In the genomic region with DNA sequence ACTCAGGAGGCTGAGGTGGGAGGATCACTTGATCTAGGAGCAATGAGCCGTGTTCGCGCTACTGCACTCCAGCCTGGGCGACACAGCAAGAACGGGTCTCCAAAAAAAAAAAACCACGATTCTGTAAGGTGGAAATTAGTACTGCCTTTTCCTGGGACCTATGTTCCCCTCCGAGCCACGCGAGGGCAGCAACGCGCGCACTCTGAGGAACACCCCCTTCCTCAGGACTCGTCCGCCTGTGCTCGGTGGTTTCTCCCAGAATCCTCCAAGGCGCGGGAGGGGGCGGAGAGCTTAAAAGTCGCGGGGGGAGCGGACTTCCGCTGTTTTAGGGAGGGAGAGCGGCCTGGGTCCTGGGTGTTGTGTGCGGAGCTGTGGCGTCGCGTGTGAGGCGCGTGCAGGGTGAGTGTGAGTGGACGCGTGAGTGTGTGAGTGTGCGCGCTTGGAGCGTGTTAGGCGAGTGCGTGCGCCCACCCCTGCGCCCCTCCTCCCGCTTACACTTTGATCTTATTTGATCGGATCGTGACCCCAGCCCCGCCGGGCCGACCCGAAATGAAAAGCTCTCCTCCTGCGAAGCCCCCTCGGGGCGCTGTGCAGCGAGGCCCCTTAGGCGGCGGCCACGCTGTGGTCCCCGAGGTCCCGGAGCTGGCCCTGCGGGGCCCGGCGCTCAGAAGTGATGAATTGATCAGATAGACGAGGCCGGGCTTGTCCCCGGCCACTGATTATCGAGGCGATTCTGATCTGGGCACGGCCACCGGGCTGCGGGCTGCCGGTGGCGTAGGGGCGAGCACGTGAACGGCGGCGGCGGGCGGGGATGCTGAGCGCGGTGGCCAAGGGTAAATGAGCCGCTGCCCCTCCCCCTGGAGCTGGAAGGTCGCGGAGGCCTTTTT, we compare ENCODE assay signal across 8 cellular contexts. TPM values are rescaled to one million over a fixed set of nuclear protein-coding genes. Genes with fewer than 3 reads are reported as not detected.
A peak's percentile ranks its signal among the peaks of the same experiment; 100 is the strongest.
DNase-seq lines count a peak whose midpoint lies in the region; ATAC-seq and TF ChIP-seq lines count a peak whose summit lies in the region.

No MANE protein-coding gene starts in this region.

- H3K4me3 ChIP-seq in fibroblast of mammary gland (ENCODE audit: control insufficient read depth, low read depth, low read length), result peak overlapping the region; percentile 92

- ATAC-seq in GM21825 (IDR thresholded peaks at IDR 0.05; ENCODE audit: unreplicated experiment), result peak; percentile 90
- ATAC-seq in activated T-helper 17 cell treated with anti-CD3 and anti-CD28 coated beads, Interleukin-2, amount 50 U/mL, for 72 hours (replicated peaks), result peak; percentile 93
- peak; percentile 96 to 99 for ATAC-seq in natural killer cell treated with Interleukin-12 subunit alpha and Interleukin-12 subunit beta and Interleukin-15 and Interleukin-18, amount 100 ng/mL, for 72 hours
- peak; percentile 97 for ATAC-seq in stimulated activated naive CD8-positive, alpha-beta T cell treated with anti-CD3 and anti-CD28 coated beads, Interleukin-15, Interleukin-2, amounts not matched to agents 100 U/mL and 50 U/mL, for 24 hours

- H3K4me3 Mint-ChIP-seq in activated T-helper 17 cell treated with anti-CD3 and anti-CD28 coated beads, Interleukin-2, amount 50 U/mL, for 72 hours, result peak overlapping the region; percentile 94
- H3K4me3 Mint-ChIP-seq in natural killer cell treated with Interleukin-12 subunit alpha and Interleukin-12 subunit beta and Interleukin-15 and Interleukin-18, amount 100 ng/mL, for 72 hours, result peak overlapping the region; percentile 93

- H3K27me3 Mint-ChIP-seq in activated T-helper 17 cell treated with anti-CD3 and anti-CD28 coated beads, Interleukin-2, amount 50 U/mL, for 72 hours, result no peaks in the 10 kb centered on the region
- H3K27me3 Mint-ChIP-seq in natural killer cell treated with Interleukin-12 subunit alpha and Interleukin-12 subunit beta and Interleukin-15 and Interleukin-18, amount 100 ng/mL, for 72 hours, result no peaks in the 10 kb centered on the region

- peak; percentile 99 for DNase-seq in Daoy (ENCODE audit: low read depth)
- DNase-seq in Kasumi-1 (lab: John Stamatoyannopoulos, UW), result peak; percentile 95 to 97
- DNase-seq in RKO (ENCODE audit: low spot score), result peak; percentile 96
- peak; percentile 97 for DNase-seq in fibroblast of mammary gland (ENCODE audit: low read depth)
- peak; percentile 97 for DNase-seq in natural killer cell treated with Interleukin-12 subunit alpha and Interleukin-12 subunit beta and Interleukin-15 and Interleukin-18, amount 100 ng/mL, for 72 hours (ENCODE audit: low spot score)
- peak; percentile 97 for DNase-seq in stimulated activated naive CD8-positive, alpha-beta T cell treated with anti-CD3 and anti-CD28 coated beads, Interleukin-15, Interleukin-2, amounts not matched to agents 100 U/mL and 50 U/mL, for 24 hours

- peaks cover 5% of the 10 kb centered on the region for H3K4me1 Mint-ChIP-seq in activated T-helper 17 cell treated with anti-CD3 and anti-CD28 coated beads, Interleukin-2, amount 50 U/mL, for 72 hours
- H3K4me1 Mint-ChIP-seq in natural killer cell treated with Interleukin-12 subunit alpha and Interleukin-12 subunit beta and Interleukin-15 and Interleukin-18, amount 100 ng/mL, for 72 hours (ENCODE audit: low read depth in 2 of 2), result peaks cover 4 to 14% of the 10 kb centered on the region in 2 donors

- H3K9me3 Mint-ChIP-seq in activated T-helper 17 cell treated with anti-CD3 and anti-CD28 coated beads, Interleukin-2, amount 50 U/mL, for 72 hours, result no peaks in the 10 kb centered on the region
- no peaks in the 10 kb centered on the region for H3K9me3 Mint-ChIP-seq in natural killer cell treated with Interleukin-12 subunit alpha and Interleukin-12 subunit beta and Interleukin-15 and Interleukin-18, amount 100 ng/mL, for 72 hours

- H3K36me3 Mint-ChIP-seq in activated T-helper 17 cell treated with anti-CD3 and anti-CD28 coated beads, Interleukin-2, amount 50 U/mL, for 72 hours (ENCODE audit: low read depth), result peaks cover 74% of the 10 kb centered on the region
- H3K36me3 Mint-ChIP-seq in natural killer cell treated with Interleukin-12 subunit alpha and Interleukin-12 subunit beta and Interleukin-15 and Interleukin-18, amount 100 ng/mL, for 72 hours, result no peaks in the 10 kb centered on the region

- TF ChIP-seq CTCF in fibroblast of mammary gland (conservative IDR thresholded peaks at IDR 0.05; ENCODE audit: control insufficient read depth, insufficient read depth, low read depth, low read length), result peak; percentile 82

- H3K27ac Mint-ChIP-seq in activated T-helper 17 cell treated with anti-CD3 and anti-CD28 coated beads, Interleukin-2, amount 50 U/mL, for 72 hours, result peak overlapping the region; percentile 98
- peak overlapping the region; percentile 90 to 98 for H3K27ac Mint-ChIP-seq in natural killer cell treated with Interleukin-12 subunit alpha and Interleukin-12 subunit beta and Interleukin-15 and Interleukin-18, amount 100 ng/mL, for 72 hours

RNA-seq across cellular contexts. Expression of a gene that starts 9.6 kb away (rescaled TPM):
- 24.8 and 27.9 TPM in 2 replicates for total RNA-seq in Daoy (2014; rRNA removed; shearing (Covaris generic))
- 10 to 100 TPM; 26.8 to 51.9 TPM for total RNA-seq in activated T-helper 17 cell treated with anti-CD3 and anti-CD28 coated beads, Interleukin-2, amount 50 U/mL, for 72 hours
- 10 to 100 TPM; 40.8 to 53.8 TPM for total RNA-seq in natural killer cell treated with Interleukin-12 subunit alpha and Interleukin-12 subunit beta and Interleukin-15 and Interleukin-18, amount 100 ng/mL, for 72 hours

RNA-seq across cellular contexts. Expression of a gene that starts 13.8 kb away (rescaled TPM):
- 0.23 and 0.33 TPM in 2 replicates for total RNA-seq in Daoy (2014; rRNA removed; shearing (Covaris generic))
- total RNA-seq in activated T-helper 17 cell treated with anti-CD3 and anti-CD28 coated beads, Interleukin-2, amount 50 U/mL, for 72 hours, result 10 to 100 TPM in 1 of 2 donors, 1 to 10 TPM in 1; 3.9 to 33.3 TPM
- 1 to 10 TPM; 1.4 to 4.0 TPM for total RNA-seq in natural killer cell treated with Interleukin-12 subunit alpha and Interleukin-12 subunit beta and Interleukin-15 and Interleukin-18, amount 100 ng/mL, for 72 hours

RNA-seq across cellular contexts. Expression of a gene that starts 24.3 kb away (rescaled TPM):
- 270 and 351 TPM in 2 replicates for total RNA-seq in Daoy (2014; rRNA removed; shearing (Covaris generic))
- 10 to 100 TPM; 18.3 to 27.4 TPM for total RNA-seq in activated T-helper 17 cell treated with anti-CD3 and anti-CD28 coated beads, Interleukin-2, amount 50 U/mL, for 72 hours
- 10 to 100 TPM; 28.1 to 42.3 TPM for total RNA-seq in natural killer cell treated with Interleukin-12 subunit alpha and Interleukin-12 subunit beta and Interleukin-15 and Interleukin-18, amount 100 ng/mL, for 72 hours

RNA-seq across cellular contexts. Expression of a gene that starts 58.2 kb away (rescaled TPM):
- total RNA-seq in Daoy (2014; rRNA removed; shearing (Covaris generic)), result 14.2 and 16.8 TPM in 2 replicates
- total RNA-seq in activated T-helper 17 cell treated with anti-CD3 and anti-CD28 coated beads, Interleukin-2, amount 50 U/mL, for 72 hours, result 10 to 100 TPM in 1 of 2 donors, 1 to 10 TPM in 1; 7.9 to 11.1 TPM
- total RNA-seq in natural killer cell treated with Interleukin-12 subunit alpha and Interleukin-12 subunit beta and Interleukin-15 and Interleukin-18, amount 100 ng/mL, for 72 hours, result 10 to 100 TPM; 15.1 to 16.1 TPM

Comparison
In these comparisons a context has a peak if more than half of its experiments do, and no peak if none do; other contexts are left out.
1. Peak in every context shown above with its lines: DNase-seq, ATAC-seq and H3K4me3 ChIP-seq.